ENCODE assay signal across 8 cellular contexts in the genomic region with DNA sequence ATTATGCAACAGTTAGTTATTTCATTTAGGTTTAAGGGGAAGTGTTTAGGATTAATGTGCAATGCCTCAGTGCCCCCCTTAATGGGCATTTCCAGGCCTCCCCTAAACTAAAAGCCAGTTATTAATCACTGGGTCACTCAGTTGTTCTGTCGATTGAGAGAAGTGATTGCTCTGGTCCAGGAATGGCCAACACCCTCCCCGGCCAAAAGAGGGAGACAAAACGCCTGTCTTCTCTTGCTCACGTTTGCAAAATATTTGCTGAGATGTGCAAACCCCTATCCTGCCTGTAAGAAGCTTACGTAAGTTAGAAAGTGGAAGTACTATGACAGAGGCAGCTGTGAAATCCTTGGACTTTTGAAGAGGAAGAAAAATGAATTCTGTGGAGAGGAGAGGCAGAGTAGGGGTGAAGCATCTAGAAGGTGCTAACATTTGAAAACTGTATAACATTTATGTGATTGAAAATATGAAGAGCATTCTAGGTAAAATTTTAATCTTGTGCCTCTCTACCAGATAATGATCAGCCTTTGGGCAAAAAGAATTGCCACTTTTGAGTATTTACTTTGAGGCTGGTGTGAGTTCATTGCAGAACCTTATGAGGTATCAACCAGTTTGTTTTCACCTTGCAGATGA. TPM values are rescaled to one million over a fixed set of nuclear protein-coding genes. Genes with fewer than 3 reads are reported as not detected.
A peak's percentile ranks its signal among the peaks of the same experiment; 100 is the strongest.
DNase-seq lines count a peak whose midpoint lies in the region; ATAC-seq and TF ChIP-seq lines count a peak whose summit lies in the region.

No MANE protein-coding gene starts in this region.

- ATAC-seq in GM21786 (IDR thresholded peaks at IDR 0.05; ENCODE audit: unreplicated experiment): peak; percentile 53
- peak; percentile 53; the same call in 1 of the 2 replicates for ATAC-seq in PC-3
- ATAC-seq in HG03521 (IDR thresholded peaks at IDR 0.05; ENCODE audit: unreplicated experiment): no peak

- H3K4me1 ChIP-seq in PC-3 (ENCODE audit: insufficient read depth, low read length) (no peaks in the 10 kb centered on the region), testis (peaks cover 16% of the 10 kb centered on the region)

- no peaks in the 10 kb centered on the region for H3F3A ChIP-seq in PC-3 (ENCODE audit: low read length, unreplicated experiment)

- H3K9ac ChIP-seq in PC-3 (ENCODE audit: low read length): no peak overlapping the region

- WGBS in testis, 2 donors: 56 to 59% methylated on average over 5 of the region's 5 CpGs

- no peaks in the 10 kb centered on the region for H3K9me2 ChIP-seq in PC-3 (replicated peaks; ENCODE audit: low read length)

- DNase-seq in AML-193 (lab: John Stamatoyannopoulos, UW): peak; percentile 78 to 80
- peak; percentile 65 for DNase-seq in PC-3
- DNase-seq in globus pallidus (ENCODE audit: low spot score): peak; percentile 55
- DNase-seq in testis: peak; percentile 63
- no peak for DNase-seq in GDM1 (lab: John Stamatoyannopoulos, UW)
- no peak for DNase-seq in activated naive CD8-positive, alpha-beta T cell treated with anti-CD3 and anti-CD28 coated beads for 36 hours

- H3K4me2 ChIP-seq in PC-3 (ENCODE audit: low read length): no peak overlapping the region

- H3K27ac Mint-ChIP-seq in activated naive CD8-positive, alpha-beta T cell treated with anti-CD3 and anti-CD28 coated beads for 36 hours: no peak overlapping the region

- H3K27ac ChIP-seq in PC-3 (ENCODE audit: low read length) (no peak overlapping the region), testis (no peak overlapping the region)

- no peak for TF ChIP-seq POLR2A in testis (IDR thresholded peaks at IDR 0.05)

- CTCF ChIA-PET in PC-3 (lab: Charles Lee): no interaction called here

- no TSS peak for BruUV-seq in PC-3 (replicated peaks; lab: Mats Ljungman, UMichigan)

- TF ChIP-seq CTCF in PC-3 (conservative IDR thresholded peaks at IDR 0.05; ENCODE audit: low read depth, low read length): peak; percentile 80
- TF ChIP-seq CTCF in testis (IDR thresholded peaks at IDR 0.05): peak; percentile 19 to 37 (median 37)

- no peak overlapping the region for H3K4me3 ChIP-seq in PC-3 (ENCODE audit: low read length)
- H3K4me3 ChIP-seq in testis: no peak overlapping the region

- H3K9me3 ChIP-seq in PC-3 (ENCODE audit: low read length) (no peaks in the 10 kb centered on the region), testis (no peaks in the 10 kb centered on the region)

- POLR2A ChIA-PET in PC-3 (lab: Charles Lee; ENCODE audit: unreplicated experiment): no interaction called here

- no peaks in the 10 kb centered on the region for H3K9me3 Mint-ChIP-seq in activated naive CD8-positive, alpha-beta T cell treated with anti-CD3 and anti-CD28 coated beads for 36 hours

- no peaks in the 10 kb centered on the region for H4K20me1 ChIP-seq in PC-3 (ENCODE audit: low read length)

- intact Hi-C loops in PC-3 (cut with micrococcal nuclease) (loop anchor here (5.0 kb wide), 2 partner anchors 104 to 264 kb away; no protein-coding TSS in a partner anchor), testis (cut with DNase I; ENCODE audit: low total_unique reads) (no loop called here)

- H3K36me3 Mint-ChIP-seq in activated naive CD8-positive, alpha-beta T cell treated with anti-CD3 and anti-CD28 coated beads for 36 hours: no peaks in the 10 kb centered on the region

- H3K79me2 ChIP-seq in PC-3 (ENCODE audit: low read length): no peaks in the 10 kb centered on the region

- H3K36me3 ChIP-seq in PC-3 (ENCODE audit: low read depth, low read length): no peaks in the 10 kb centered on the region
- no peaks in the 10 kb centered on the region for H3K36me3 ChIP-seq in testis (ENCODE audit: low read depth, missing control alignments)

- no peak overlapping the region for H2AFZ ChIP-seq in PC-3 (ENCODE audit: low read length)

- peaks cover 56% of the 10 kb centered on the region for H3K27me3 ChIP-seq in PC-3 (ENCODE audit: low read length)
- no peaks in the 10 kb centered on the region for H3K27me3 ChIP-seq in testis

- no peaks in the 10 kb centered on the region for H3K27me3 Mint-ChIP-seq in activated naive CD8-positive, alpha-beta T cell treated with anti-CD3 and anti-CD28 coated beads for 36 hours

- H3K4me3 Mint-ChIP-seq in activated naive CD8-positive, alpha-beta T cell treated with anti-CD3 and anti-CD28 coated beads for 36 hours: no peak overlapping the region

- no peaks in the 10 kb centered on the region for H3K4me1 Mint-ChIP-seq in activated naive CD8-positive, alpha-beta T cell treated with anti-CD3 and anti-CD28 coated beads for 36 hours

RNA-seq across cellular contexts. Expression of gene NTM, which starts 37.7 kb away (rescaled TPM):
- total RNA-seq in PC-3 (2014; rRNA removed) (not detected in 2 replicates), testis (1 to 10 TPM; 1.7 to 4.5 TPM)
- 1.8 TPM for polyA plus RNA-seq in testis (ENCODE audit: insufficient read depth, low read depth, low replicate concordance)
- not detected for total RNA-seq in activated naive CD8-positive, alpha-beta T cell treated with anti-CD3 and anti-CD28 coated beads for 36 hours

Comparison
In these comparisons a context has a peak if more than half of its experiments do, and no peak if none do; other contexts are left out.
1. DNase-seq: peak in AML-193 (2 of 2), PC-3 (single experiment), globus pallidus (single experiment) and testis (single experiment); none in GDM1 (single experiment) and activated naive CD8-positive, alpha-beta T cell treated with anti-CD3 and anti-CD28 coated beads for 36 hours (single experiment).